In the genomic region with DNA sequence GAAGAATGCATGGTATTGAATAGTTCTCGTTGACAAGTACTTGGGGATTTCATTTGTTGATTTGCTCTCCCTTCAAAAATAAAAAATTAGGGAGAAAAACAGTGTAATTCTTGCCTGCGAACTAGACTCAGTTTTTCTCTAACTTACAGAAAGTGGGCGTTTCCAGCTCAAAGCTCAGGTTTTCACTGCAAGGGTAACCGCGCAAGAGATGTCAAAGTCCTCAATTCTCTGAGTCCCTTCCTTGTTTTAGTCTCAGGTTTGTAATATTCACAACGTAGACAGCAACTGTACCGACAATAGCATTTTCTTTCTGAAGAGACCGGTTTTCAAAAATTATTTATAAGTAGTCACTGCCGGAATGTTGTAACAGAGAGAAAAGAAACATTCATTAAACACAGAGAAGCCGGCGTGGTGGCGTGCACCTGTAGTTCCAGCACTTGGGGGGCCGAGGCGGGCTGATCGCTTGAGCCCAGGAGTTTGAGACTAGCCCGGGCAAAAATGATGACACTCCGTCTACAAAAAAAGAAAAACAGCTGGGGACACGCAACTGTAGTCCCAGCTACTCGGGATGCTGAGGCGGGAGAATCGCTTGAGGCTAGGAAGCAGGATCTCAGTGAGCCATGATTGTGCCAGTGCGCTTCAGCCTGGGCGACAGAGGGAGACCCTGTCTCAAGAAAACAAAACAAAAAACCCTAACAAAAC, we compare ENCODE assay signal across 1 cellular context.
TF ChIP-seq lines count a peak whose summit lies in the region.

No MANE protein-coding gene starts in this region.

TF ChIP-seq in HEK293, 187 proteins besides CTCF, POLR2A, EP300 and RAD21 (continued from another document):
- TF ChIP-seq, protein P1, sequence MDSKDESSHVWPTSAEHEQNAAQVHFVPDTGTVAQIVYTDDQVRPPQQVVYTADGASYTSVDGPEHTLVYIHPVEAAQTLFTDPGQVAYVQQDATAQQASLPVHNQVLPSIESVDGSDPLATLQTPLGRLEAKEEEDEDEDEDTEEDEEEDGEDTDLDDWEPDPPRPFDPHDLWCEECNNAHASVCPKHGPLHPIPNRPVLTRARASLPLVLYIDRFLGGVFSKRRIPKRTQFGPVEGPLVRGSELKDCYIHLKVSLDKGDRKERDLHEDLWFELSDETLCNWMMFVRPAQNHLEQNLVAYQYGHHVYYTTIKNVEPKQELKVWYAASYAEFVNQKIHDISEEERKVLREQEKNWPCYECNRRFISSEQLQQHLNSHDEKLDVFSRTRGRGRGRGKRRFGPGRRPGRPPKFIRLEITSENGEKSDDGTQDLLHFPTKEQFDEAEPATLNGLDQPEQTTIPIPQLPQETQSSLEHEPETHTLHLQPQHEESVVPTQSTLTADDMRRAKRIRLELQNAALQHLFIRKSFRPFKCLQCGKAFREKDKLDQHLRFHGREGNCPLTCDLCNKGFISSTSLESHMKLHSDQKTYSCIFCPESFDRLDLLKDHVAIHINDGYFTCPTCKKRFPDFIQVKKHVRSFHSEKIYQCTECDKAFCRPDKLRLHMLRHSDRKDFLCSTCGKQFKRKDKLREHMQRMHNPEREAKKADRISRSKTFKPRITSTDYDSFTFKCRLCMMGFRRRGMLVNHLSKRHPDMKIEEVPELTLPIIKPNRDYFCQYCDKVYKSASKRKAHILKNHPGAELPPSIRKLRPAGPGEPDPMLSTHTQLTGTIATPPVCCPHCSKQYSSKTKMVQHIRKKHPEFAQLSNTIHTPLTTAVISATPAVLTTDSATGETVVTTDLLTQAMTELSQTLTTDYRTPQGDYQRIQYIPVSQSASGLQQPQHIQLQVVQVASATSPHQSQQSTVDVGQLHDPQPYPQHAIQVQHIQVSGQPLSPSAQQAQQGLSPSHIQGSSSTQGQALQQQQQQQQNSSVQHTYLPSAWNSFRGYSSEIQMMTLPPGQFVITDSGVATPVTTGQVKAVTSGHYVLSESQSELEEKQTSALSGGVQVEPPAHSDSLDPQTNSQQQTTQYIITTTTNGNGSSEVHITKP (tag by site-specific recombination; IDR thresholded peaks at IDR 0.05) = 0 out of 2 replicates have a peak, but pooled peaks have one; percentile 13
- TF ChIP-seq SP2 (tag by site-specific recombination; IDR thresholded peaks at IDR 0.05) (no peak), ZNF157 (tag by site-specific recombination; IDR thresholded peaks at IDR 0.05) (no peak), SP7 (tag by site-specific recombination; IDR thresholded peaks at IDR 0.05) (no peak), ZNF623 (tag by site-specific recombination; IDR thresholded peaks at IDR 0.05) (no peak)
